In genomic region chr22:48106215-48106614, GRCh38 we compare ENCODE assay signal across 14 cellular contexts.
A peak's percentile ranks its signal among the peaks of the same experiment; 100 is the strongest.
DNase-seq lines count a peak whose midpoint lies in the region; ATAC-seq and TF ChIP-seq lines count a peak whose summit lies in the region.
"Had no signal": no experiment of that assay in that cellular context is flagged by ENCODE, and none has a peak within 500 bp of the region (broad histone marks: within the 10 kb centered on the region; RNA-seq: fewer than 3 reads in every experiment).

No MANE protein-coding gene starts in this region.

- 80% methylated on average over 11 of the region's 11 CpGs for WGBS in esophagus muscularis mucosa

- H3K36me3 ChIP-seq in right atrium auricular region (no peaks in the 10 kb centered on the region), esophagus muscularis mucosa (no peaks in the 10 kb centered on the region)
- H3K36me3 ChIP-seq: HAP-1 had no signal

- peaks cover 3% of the 10 kb centered on the region for H3K27me3 Mint-ChIP-seq in osteocyte (ENCODE audit: unreplicated experiment)

- no peak overlapping the region for H3K4me3 Mint-ChIP-seq in osteocyte (ENCODE audit: unreplicated experiment)
- H3K4me3 Mint-ChIP-seq: B cell; CD4-positive, alpha-beta T cell had no signal

- no peaks in the 10 kb centered on the region for H3K4me1 Mint-ChIP-seq in osteocyte (ENCODE audit: unreplicated experiment)

- H3K4me1 ChIP-seq in right atrium auricular region (no peaks in the 10 kb centered on the region), esophagus muscularis mucosa (peaks cover 0 to 6% (median 0%) of the 10 kb centered on the region in 4 donors)
- H3K4me1 ChIP-seq: HAP-1 had no signal

- no peaks in the 10 kb centered on the region for H3K27me3 ChIP-seq in right atrium auricular region
- peaks cover 0 to 45% (median 0%) of the 10 kb centered on the region in 4 donors for H3K27me3 ChIP-seq in esophagus muscularis mucosa

- H3K9me3 Mint-ChIP-seq in osteocyte (ENCODE audit: unreplicated experiment): peaks cover 9% of the 10 kb centered on the region

- intact Hi-C loops in left ventricle myocardium superior (cut with micrococcal nuclease): no loop called here
- intact Hi-C loops in esophagus muscularis mucosa (cut with DNase I): no loop called here

- no peak overlapping the region for H3K27ac ChIP-seq in right atrium auricular region
- no peak overlapping the region for H3K27ac ChIP-seq in esophagus muscularis mucosa (replicated peaks in 1 of 4)

- DNase-seq in right atrium auricular region (ENCODE audit: low spot score) (peak; percentile 23), left ventricle myocardium superior (no peak), esophagus muscularis mucosa (ENCODE audit: extremely low spot score) (peak; percentile 90), osteocyte (ENCODE audit: extremely low spot score, unreplicated experiment) (peak; percentile 74), GM10248 (ENCODE audit: extremely low spot score) (no peak), DMS53 (lab: John Stamatoyannopoulos, UW) (no peak)
- DNase-seq: C1 segment of cervical spinal cord; Calu3; CD4-positive, alpha-beta T cell; DMS 273 treated with DMSO at 0.1 percent for 48 hours; DMS79 had no signal

- TF ChIP-seq POLR2A in esophagus muscularis mucosa (IDR thresholded peaks at IDR 0.05; ENCODE audit: low read depth): no peak

- no peak overlapping the region for H3K4me3 ChIP-seq in right atrium auricular region
- no peak overlapping the region for H3K4me3 ChIP-seq in esophagus muscularis mucosa
- H3K4me3 ChIP-seq: HAP-1 had no signal

- H3K36me3 Mint-ChIP-seq in osteocyte (ENCODE audit: unreplicated experiment): no peaks in the 10 kb centered on the region

- CTCF ChIA-PET in GM10248 (lab: Yijun Ruan, JAX): interaction anchor here (0.7 kb wide), 1 partner anchor 39 kb away, joined by 3 read pairs; no protein-coding TSS in a partner anchor

- H3K27ac Mint-ChIP-seq in osteocyte (ENCODE audit: unreplicated experiment): no peak overlapping the region
- H3K27ac Mint-ChIP-seq: B cell; CD4-positive, alpha-beta T cell had no signal

- POLR2A ChIA-PET in GM10248 (lab: Yijun Ruan, JAX): no interaction called here

- no peak for TF ChIP-seq EP300 in esophagus muscularis mucosa (IDR thresholded peaks at IDR 0.05)

- ATAC-seq in left ventricle myocardium superior (no peak), HG03521 (IDR thresholded peaks at IDR 0.05; ENCODE audit: unreplicated experiment) (no peak)

- H3K9me3 ChIP-seq in right atrium auricular region: peaks cover 0 to 13% of the 10 kb centered on the region in 2 donors
- H3K9me3 ChIP-seq in esophagus muscularis mucosa: peaks cover 0 to 11% (median 11%) of the 10 kb centered on the region in 4 donors
- H3K9me3 ChIP-seq: HAP-1 had no signal

- TF ChIP-seq CTCF in right atrium auricular region (IDR thresholded peaks at IDR 0.05) (no peak), esophagus muscularis mucosa (IDR thresholded peaks at IDR 0.05) (no peak), osteocyte (IDR thresholded peaks at IDR 0.05) (no peak), GM10248 (IDR thresholded peaks at IDR 0.05; ENCODE audit: control extremely low read depth, extremely low read depth, low read depth, missing control alignments) (no peak)

Comparison
In these comparisons a context has a peak if more than half of its experiments do, and no peak if none do; other contexts are left out.
1. DNase-seq: peak in right atrium auricular region (single experiment), esophagus muscularis mucosa (single experiment) and osteocyte (single experiment); none in left ventricle myocardium superior (single experiment), GM10248 (single experiment) and DMS53 (single experiment).